Comparison of ENCODE assay signal across 9 cellular contexts in the genomic region with DNA sequence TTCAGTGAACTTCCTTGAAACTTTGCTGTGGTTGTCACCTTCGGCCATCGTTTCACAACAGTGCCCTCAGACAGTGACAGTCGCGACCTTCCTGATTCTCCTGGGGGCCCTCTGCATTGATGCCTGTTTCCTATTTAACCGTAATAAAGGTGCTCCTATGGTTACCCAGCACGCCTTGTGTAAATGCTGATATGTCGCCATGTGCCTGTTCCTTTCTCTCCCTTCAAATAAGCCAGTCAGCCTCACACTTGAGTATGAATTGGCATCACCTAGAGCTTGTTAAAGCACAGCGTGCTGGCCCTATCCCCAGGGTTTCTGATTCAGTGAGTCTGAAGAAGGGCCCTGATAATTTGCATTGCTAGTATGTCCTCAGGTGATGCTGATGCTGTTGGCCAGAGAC.
DNase-seq lines count a peak whose midpoint lies in the region; ATAC-seq lines count a peak whose summit lies in the region.
"Had no signal": no experiment of that assay in that cellular context is flagged by ENCODE, and none has a peak within 500 bp of the region (broad histone marks: within the 10 kb centered on the region; RNA-seq: fewer than 3 reads in every experiment).

No MANE protein-coding gene starts in this region.

- intact Hi-C loops in activated CD4-positive, alpha-beta memory T cell treated with anti-CD3 and anti-CD28 coated beads for 36 hours (cut with micrococcal nuclease), result no loop called here

- peaks cover 17% of the 10 kb centered on the region for H3K4me1 Mint-ChIP-seq in activated CD4-positive, alpha-beta memory T cell treated with anti-CD3 and anti-CD28 coated beads, Interleukin-2, amount 10 ng/mL, durations not matched to agents 7 days and 5 days
- H3K4me1 Mint-ChIP-seq in activated CD4-positive, alpha-beta memory T cell treated with anti-CD3 and anti-CD28 coated beads for 36 hours (ENCODE audit: low read depth), result peaks cover 25% of the 10 kb centered on the region
- peaks cover 37% of the 10 kb centered on the region for H3K4me1 Mint-ChIP-seq in central memory CD8-positive, alpha-beta T cell
- peaks cover 12 to 28% of the 10 kb centered on the region in 2 donors for H3K4me1 Mint-ChIP-seq in stimulated activated naive B cell treated with anti-CD40 and anti-IgM and Interleukin-4, amounts not matched to agents 10 μg/mL and 1 μg/mL and 100 μg/mL, for 72 hours

- CTCF ChIA-PET in activated CD4-positive, alpha-beta memory T cell treated with anti-CD3 and anti-CD28 coated beads, Interleukin-2, amount 10 ng/mL, durations not matched to agents 7 days and 5 days (lab: Charles Lee), result interaction anchor here (1.2 kb wide), 1 partner anchor 9 kb away, joined by 3 read pairs; no protein-coding TSS in a partner anchor
- CTCF ChIA-PET in activated CD4-positive, alpha-beta memory T cell treated with anti-CD3 and anti-CD28 coated beads for 36 hours (lab: Charles Lee), result interaction anchor here (1.0 to 1.6 kb wide), 3 partner anchors 10 to 167 kb away, joined by 3 to 5 read pairs (median 4); no protein-coding TSS in a partner anchor

- peak; percentile 13 for ATAC-seq in central memory CD8-positive, alpha-beta T cell (replicated peaks; ENCODE audit: extremely low read depth, poor library complexity, severe bottlenecking)
- peak; percentile 40 to 57 for ATAC-seq in stimulated activated naive B cell treated with anti-CD40 and anti-IgM and Interleukin-4, amounts not matched to agents 10 μg/mL and 1 μg/mL and 100 μg/mL, for 72 hours (replicated peaks)
- ATAC-seq in GM19035 (IDR thresholded peaks at IDR 0.05; ENCODE audit: unreplicated experiment) (no peak), HG03159 (IDR thresholded peaks at IDR 0.05; ENCODE audit: unreplicated experiment) (no peak)

- no peaks in the 10 kb centered on the region for H3K9me3 Mint-ChIP-seq in activated CD4-positive, alpha-beta memory T cell treated with anti-CD3 and anti-CD28 coated beads, Interleukin-2, amount 10 ng/mL, durations not matched to agents 7 days and 5 days
- H3K9me3 Mint-ChIP-seq in activated CD4-positive, alpha-beta memory T cell treated with anti-CD3 and anti-CD28 coated beads for 36 hours, result no peaks in the 10 kb centered on the region
- H3K9me3 Mint-ChIP-seq in central memory CD8-positive, alpha-beta T cell, result no peaks in the 10 kb centered on the region
- H3K9me3 Mint-ChIP-seq in stimulated activated naive B cell treated with anti-CD40 and anti-IgM and Interleukin-4, amounts not matched to agents 10 μg/mL and 1 μg/mL and 100 μg/mL, for 72 hours, result no peaks in the 10 kb centered on the region

- H3K36me3 Mint-ChIP-seq in activated CD4-positive, alpha-beta memory T cell treated with anti-CD3 and anti-CD28 coated beads, Interleukin-2, amount 10 ng/mL, durations not matched to agents 7 days and 5 days (ENCODE audit: low read depth), result peaks cover 90% of the 10 kb centered on the region
- peaks cover 66% of the 10 kb centered on the region for H3K36me3 Mint-ChIP-seq in activated CD4-positive, alpha-beta memory T cell treated with anti-CD3 and anti-CD28 coated beads for 36 hours
- peaks cover 58% of the 10 kb centered on the region for H3K36me3 Mint-ChIP-seq in central memory CD8-positive, alpha-beta T cell (ENCODE audit: insufficient read depth)
- H3K36me3 Mint-ChIP-seq in stimulated activated naive B cell treated with anti-CD40 and anti-IgM and Interleukin-4, amounts not matched to agents 10 μg/mL and 1 μg/mL and 100 μg/mL, for 72 hours, result no peaks in the 10 kb centered on the region

- no peaks in the 10 kb centered on the region for H3K27me3 Mint-ChIP-seq in activated CD4-positive, alpha-beta memory T cell treated with anti-CD3 and anti-CD28 coated beads, Interleukin-2, amount 10 ng/mL, durations not matched to agents 7 days and 5 days
- no peaks in the 10 kb centered on the region for H3K27me3 Mint-ChIP-seq in activated CD4-positive, alpha-beta memory T cell treated with anti-CD3 and anti-CD28 coated beads for 36 hours
- H3K27me3 Mint-ChIP-seq in central memory CD8-positive, alpha-beta T cell, result no peaks in the 10 kb centered on the region
- H3K27me3 Mint-ChIP-seq in stimulated activated naive B cell treated with anti-CD40 and anti-IgM and Interleukin-4, amounts not matched to agents 10 μg/mL and 1 μg/mL and 100 μg/mL, for 72 hours, result peaks cover 24 to 56% of the 10 kb centered on the region in 2 donors

- no peak for DNase-seq in activated CD4-positive, alpha-beta memory T cell treated with anti-CD3 and anti-CD28 coated beads, Interleukin-2, amount 10 ng/mL, durations not matched to agents 7 days and 5 days
- no peak for DNase-seq in activated CD4-positive, alpha-beta memory T cell treated with anti-CD3 and anti-CD28 coated beads for 36 hours
- DNase-seq in NCI-H1930 (lab: John Stamatoyannopoulos, UW) (peak; percentile 66 to 70), Ammon's horn (ENCODE audit: low spot score) (no peak)
- DNase-seq in central memory CD8-positive, alpha-beta T cell (ENCODE audit: low spot score in 2 of 2), result no peak
- no peak for DNase-seq in stimulated activated naive B cell treated with anti-CD40 and anti-IgM and Interleukin-4, amounts not matched to agents 10 μg/mL and 1 μg/mL and 100 μg/mL, for 72 hours
- DNase-seq: activated gamma-delta T cell treated with Interleukin-2 at 50 U/mL for 16 hours had no signal

- POLR2A ChIA-PET in activated CD4-positive, alpha-beta memory T cell treated with anti-CD3 and anti-CD28 coated beads, Interleukin-2, amount 10 ng/mL, durations not matched to agents 7 days and 5 days (lab: Charles Lee), result interaction anchor here (1.4 to 2.6 kb wide), 4 partner anchors 9 to 18 kb away, joined by 3 to 16 read pairs (median 8); no protein-coding TSS in a partner anchor
- POLR2A ChIA-PET in activated CD4-positive, alpha-beta memory T cell treated with anti-CD3 and anti-CD28 coated beads for 36 hours (lab: Charles Lee), result interaction anchor here (0.9 to 2.4 kb wide), 2 partner anchors 9 to 21 kb away, joined by 3 to 14 read pairs; no protein-coding TSS in a partner anchor

- H3K4me3 Mint-ChIP-seq in activated CD4-positive, alpha-beta memory T cell treated with anti-CD3 and anti-CD28 coated beads, Interleukin-2, amount 10 ng/mL, durations not matched to agents 7 days and 5 days, result no peak overlapping the region
- no peak overlapping the region for H3K4me3 Mint-ChIP-seq in activated CD4-positive, alpha-beta memory T cell treated with anti-CD3 and anti-CD28 coated beads for 36 hours
- H3K4me3 Mint-ChIP-seq in central memory CD8-positive, alpha-beta T cell, result peak overlapping the region; percentile 36
- H3K4me3 Mint-ChIP-seq in stimulated activated naive B cell treated with anti-CD40 and anti-IgM and Interleukin-4, amounts not matched to agents 10 μg/mL and 1 μg/mL and 100 μg/mL, for 72 hours, result no peak overlapping the region

- H3K27ac Mint-ChIP-seq in activated CD4-positive, alpha-beta memory T cell treated with anti-CD3 and anti-CD28 coated beads, Interleukin-2, amount 10 ng/mL, durations not matched to agents 7 days and 5 days, result peak overlapping the region; percentile 45
- H3K27ac Mint-ChIP-seq in activated CD4-positive, alpha-beta memory T cell treated with anti-CD3 and anti-CD28 coated beads for 36 hours, result no peak overlapping the region
- peak overlapping the region; percentile 92 for H3K27ac Mint-ChIP-seq in central memory CD8-positive, alpha-beta T cell (ENCODE audit: low read depth)
- no peak overlapping the region for H3K27ac Mint-ChIP-seq in stimulated activated naive B cell treated with anti-CD40 and anti-IgM and Interleukin-4, amounts not matched to agents 10 μg/mL and 1 μg/mL and 100 μg/mL, for 72 hours

Comparison
In these comparisons a context has a peak if more than half of its experiments do, and no peak if none do; other contexts are left out.
1. H3K27ac Mint-ChIP-seq: peak in activated CD4-positive, alpha-beta memory T cell treated with anti-CD3 and anti-CD28 coated beads, Interleukin-2, amount 10 ng/mL, durations not matched to agents 7 days and 5 days (single experiment) and central memory CD8-positive, alpha-beta T cell (single experiment); none in activated CD4-positive, alpha-beta memory T cell treated with anti-CD3 and anti-CD28 coated beads for 36 hours (single experiment) and stimulated activated naive B cell treated with anti-CD40 and anti-IgM and Interleukin-4, amounts not matched to agents 10 μg/mL and 1 μg/mL and 100 μg/mL, for 72 hours (single experiment).
2. DNase-seq: peak in NCI-H1930 (2 of 2); none in activated CD4-positive, alpha-beta memory T cell treated with anti-CD3 and anti-CD28 coated beads, Interleukin-2, amount 10 ng/mL, durations not matched to agents 7 days and 5 days (single experiment), activated CD4-positive, alpha-beta memory T cell treated with anti-CD3 and anti-CD28 coated beads for 36 hours (single experiment), central memory CD8-positive, alpha-beta T cell (0 of 2), stimulated activated naive B cell treated with anti-CD40 and anti-IgM and Interleukin-4, amounts not matched to agents 10 μg/mL and 1 μg/mL and 100 μg/mL, for 72 hours (single experiment) and Ammon's horn (single experiment).
3. ATAC-seq: peak in central memory CD8-positive, alpha-beta T cell (single experiment) and stimulated activated naive B cell treated with anti-CD40 and anti-IgM and Interleukin-4, amounts not matched to agents 10 μg/mL and 1 μg/mL and 100 μg/mL, for 72 hours (2 of 2); none in GM19035 (single experiment) and HG03159 (single experiment).